ENCODE assay signal across 22 cellular contexts in the genomic region with DNA sequence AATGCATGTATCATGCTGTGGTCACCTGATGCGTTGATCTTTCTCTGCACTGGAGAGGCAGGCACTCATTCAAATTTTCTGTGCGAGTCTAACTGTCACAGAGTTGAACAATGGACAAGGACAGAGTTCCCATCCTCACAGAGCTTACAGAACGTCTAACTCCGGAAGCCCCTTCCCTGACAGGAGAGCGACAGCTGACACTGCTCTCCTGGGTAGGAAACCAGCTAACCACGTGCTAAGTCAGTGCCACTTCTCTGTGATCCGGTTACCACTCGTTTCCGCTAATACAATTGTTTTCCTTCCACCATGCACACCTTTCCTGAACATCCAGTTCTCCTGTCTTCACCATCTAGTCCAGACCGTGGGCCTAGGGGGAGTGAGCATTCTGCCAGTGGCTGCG.
"Had no signal": no experiment of that assay in that cellular context is flagged by ENCODE, and none has a peak within 500 bp of the region (broad histone marks: within the 10 kb centered on the region; RNA-seq: fewer than 3 reads in every experiment).

No MANE protein-coding gene starts in this region.

- H3K4me3 Mint-ChIP-seq: activated CD4-positive, alpha-beta T cell treated with anti-CD3 and anti-CD28 coated beads, Interleukin-2, amount 10 ng/mL, durations not matched to agents 24 days and 14 days; activated naive CD8-positive, alpha-beta T cell; activated T-cell treated with anti-CD3 and anti-CD28 coated beads, Interleukin-2, amount 50 U/mL, for 72 hours; memory B cell; stimulated activated naive B cell treated with anti-CD40 and anti-IgM and Interleukin-4, amounts not matched to agents 10 μg/mL and 1 μg/mL and 100 μg/mL, for 72 hours had no signal

- DNase-seq: activated CD4-positive, alpha-beta T cell treated with anti-CD3 and anti-CD28 coated beads, Interleukin-2, amount 10 ng/mL, durations not matched to agents 24 days and 14 days; activated CD8-positive, alpha-beta memory T cell treated with anti-CD3 and anti-CD28 coated beads for 24 hours; activated CD8-positive, alpha-beta memory T cell treated with anti-CD3 and anti-CD28 coated beads, Interleukin-2, amount 50 U/mL, for 48 hours; activated effector memory CD4-positive, alpha-beta T cell treated with Interleukin-2 at 50 U/mL for 16 hours; activated T-cell treated with anti-CD3 and anti-CD28 coated beads, Interleukin-2, amount 50 U/mL, for 72 hours; adrenal gland; central memory CD4-positive, alpha-beta T cell; dorsolateral prefrontal cortex; esophagus squamous epithelium; gastrocnemius medialis; hippocampal formation; left cardiac atrium; occipital lobe; posterior cingulate gyrus; right lobe of liver; stimulated activated CD4-positive, alpha-beta T cell treated with anti-CD3 and anti-CD28 coated beads, Interleukin-2, amount 100 ng/mL, for 24 hours; stimulated activated naive B cell treated with anti-CD40 and anti-IgM and Interleukin-4, amounts not matched to agents 10 μg/mL and 1 μg/mL and 100 μg/mL, for 72 hours; transverse colon; uterus had no signal

- H3K9me3 Mint-ChIP-seq: activated CD4-positive, alpha-beta T cell treated with anti-CD3 and anti-CD28 coated beads, Interleukin-2, amount 10 ng/mL, durations not matched to agents 24 days and 14 days; activated T-cell treated with anti-CD3 and anti-CD28 coated beads, Interleukin-2, amount 50 U/mL, for 72 hours; memory B cell; stimulated activated naive B cell treated with anti-CD40 and anti-IgM and Interleukin-4, amounts not matched to agents 10 μg/mL and 1 μg/mL and 100 μg/mL, for 72 hours had no signal

- ATAC-seq: activated CD4-positive, CD25-positive, alpha-beta regulatory T cell treated with anti-CD3 and anti-CD28 coated beads, Interleukin-2, amount 50 U/mL, for 24 hours; activated T-cell treated with anti-CD3 and anti-CD28 coated beads, Interleukin-2, amount 50 U/mL, for 72 hours; gastrocnemius medialis; left cardiac atrium; right lobe of liver; stimulated activated naive B cell treated with anti-CD40 and anti-IgM and Interleukin-4, amounts not matched to agents 10 μg/mL and 1 μg/mL and 100 μg/mL, for 72 hours had no signal

- H3K27me3 Mint-ChIP-seq: activated CD4-positive, alpha-beta T cell treated with anti-CD3 and anti-CD28 coated beads, Interleukin-2, amount 10 ng/mL, durations not matched to agents 24 days and 14 days; activated naive CD8-positive, alpha-beta T cell; memory B cell; stimulated activated naive B cell treated with anti-CD40 and anti-IgM and Interleukin-4, amounts not matched to agents 10 μg/mL and 1 μg/mL and 100 μg/mL, for 72 hours had no signal

- H3K27ac Mint-ChIP-seq: activated CD4-positive, alpha-beta T cell treated with anti-CD3 and anti-CD28 coated beads, Interleukin-2, amount 10 ng/mL, durations not matched to agents 24 days and 14 days; activated naive CD8-positive, alpha-beta T cell; activated T-cell treated with anti-CD3 and anti-CD28 coated beads, Interleukin-2, amount 50 U/mL, for 72 hours; memory B cell; stimulated activated naive B cell treated with anti-CD40 and anti-IgM and Interleukin-4, amounts not matched to agents 10 μg/mL and 1 μg/mL and 100 μg/mL, for 72 hours had no signal

- H3K4me1 Mint-ChIP-seq: activated CD4-positive, alpha-beta T cell treated with anti-CD3 and anti-CD28 coated beads, Interleukin-2, amount 10 ng/mL, durations not matched to agents 24 days and 14 days; memory B cell had no signal
